31 cellular contexts compared by ENCODE assay signal in the genomic region with DNA sequence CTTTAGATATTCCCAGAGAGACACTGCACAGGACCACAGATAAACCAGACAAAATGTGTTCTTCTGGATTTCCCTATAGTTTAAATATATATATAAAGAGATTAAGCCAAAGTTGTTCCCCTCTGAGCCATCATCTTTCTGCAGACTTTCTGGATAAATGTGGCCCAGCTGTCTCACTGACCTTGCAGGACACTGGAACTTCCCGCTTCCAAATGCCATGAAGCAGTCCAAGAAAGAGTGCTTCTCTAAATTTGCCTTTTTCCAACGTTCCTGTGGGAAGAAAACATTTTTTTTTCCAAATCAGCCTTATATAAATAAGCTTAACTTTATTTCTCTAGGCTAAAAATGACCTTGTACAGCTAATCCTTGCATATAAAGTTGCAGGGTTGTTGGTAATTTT.
"Had no signal": no experiment of that assay in that cellular context is flagged by ENCODE, and none has a peak within 500 bp of the region (broad histone marks: within the 10 kb centered on the region; RNA-seq: fewer than 3 reads in every experiment).

No MANE protein-coding gene starts in this region.

- H3K27ac ChIP-seq: breast epithelium, cardiac muscle cell, colonic mucosa, foreskin keratinocyte, gastrocnemius medialis, WERI-Rb-1 had no signal

- H3K4me1 ChIP-seq: breast epithelium, colonic mucosa, foreskin keratinocyte had no signal

- H3K27me3 ChIP-seq: breast epithelium, cardiac muscle cell, colonic mucosa, foreskin keratinocyte, gastrocnemius medialis, heart left ventricle had no signal

- H3K9me3 ChIP-seq: breast epithelium, colonic mucosa, gastrocnemius medialis, heart left ventricle had no signal

- DNase-seq: activated B cell treated with CpG ODN at 0.5 μM for 24 hours; activated CD4-positive, alpha-beta T cell treated with anti-CD3 and anti-CD28 coated beads for 48 hours; activated CD4-positive, alpha-beta T cell treated with anti-CD3 and anti-CD28 coated beads, Interleukin-2, amount 50 U/mL, for 1 hour; activated CD4-positive, alpha-beta T cell treated with anti-CD3 and anti-CD28 coated beads, Interleukin-2, amount 50 U/mL, for 48 hours; activated CD8-positive, alpha-beta memory T cell treated with anti-CD3 and anti-CD28 coated beads for 24 hours; activated CD8-positive, alpha-beta T cell treated with anti-CD3 and anti-CD28 coated beads for 36 hours; activated effector memory CD4-positive, alpha-beta T cell treated with anti-CD3 and anti-CD28 coated beads, Interleukin-2, amount 50 U/mL, for 16 hours; activated naive CD4-positive, alpha-beta T cell; activated naive CD4-positive, alpha-beta T cell treated with anti-CD3 and anti-CD28 coated beads, Interleukin-2, amount 10 ng/mL, durations not matched to agents 7 days and 5 days; activated naive CD8-positive, alpha-beta T cell treated with anti-CD3 and anti-CD28 coated beads, Interleukin-2, amount 10 ng/mL, durations not matched to agents 7 days and 5 days; activated T-cell treated with anti-CD3 and anti-CD28 coated beads, Interleukin-2, amount 50 U/mL, for 48 hours; amniotic stem cell; anterior cingulate cortex; central memory CD4-positive, alpha-beta T cell; cerebellar nuclear complex; colonic mucosa; effector CD8-positive, alpha-beta T cell; endodermal cell; foreskin keratinocyte; gastrocnemius medialis; glutamatergic neuron; T-helper 1 cell; T-helper 17 cell; T1000; WERI-Rb-1 had no signal

- H3K36me3 ChIP-seq: breast epithelium, cardiac muscle cell, colonic mucosa, gastrocnemius medialis, heart left ventricle, WERI-Rb-1 had no signal

- ATAC-seq: activated CD4-positive, CD25-positive, alpha-beta regulatory T cell treated with anti-CD3 and anti-CD28 coated beads, Interleukin-2, amount 50 U/mL, for 24 hours; activated CD8-positive, alpha-beta T cell treated with anti-CD3 and anti-CD28 coated beads for 36 hours; activated naive CD4-positive, alpha-beta T cell treated with anti-CD3 and anti-CD28 coated beads, Interleukin-2, amount 50 U/mL, for 72 hours; esophagus mucosa; foreskin keratinocyte; gastrocnemius medialis; heart left ventricle; T-helper 17 cell had no signal

- H3K4me3 ChIP-seq: breast epithelium, cardiac muscle cell, colonic mucosa, gastrocnemius medialis, heart left ventricle had no signal
